ENCODE assay signal across 19 cellular contexts in genomic region chr3:10407361-10407760, GRCh38.
DNase-seq lines count a peak whose midpoint lies in the region; TF ChIP-seq lines count a peak whose summit lies in the region.
"Had no signal": no experiment of that assay in that cellular context is flagged by ENCODE, and none has a peak within 500 bp of the region (broad histone marks: within the 10 kb centered on the region; RNA-seq: fewer than 3 reads in every experiment).

No MANE protein-coding gene starts in this region.

- peaks cover 15% of the 10 kb centered on the region for H3K27me3 Mint-ChIP-seq in nephron progenitor cell (ENCODE audit: low read depth, poor library complexity)
- H3K27me3 Mint-ChIP-seq: CD4-positive, alpha-beta memory T cell had no signal

- no peak overlapping the region for H3K4me2 ChIP-seq in BLaER1
- H3K4me2 ChIP-seq: A549 had no signal

- no peaks in the 10 kb centered on the region for H3K4me1 ChIP-seq in BLaER1
- H3K4me1 ChIP-seq: A549, BE2C, Caco-2, HAP-1 had no signal

- H3K9me3 ChIP-seq in BLaER1: no peaks in the 10 kb centered on the region
- no peaks in the 10 kb centered on the region for H3K9me3 ChIP-seq in WERI-Rb-1 (ENCODE audit: severe bottlenecking)
- H3K9me3 ChIP-seq: A549, BE2C, Caco-2, HAP-1 had no signal

- H3K36me3 Mint-ChIP-seq in nephron progenitor cell (ENCODE audit: low read depth): no peaks in the 10 kb centered on the region
- H3K36me3 Mint-ChIP-seq: CD4-positive, alpha-beta memory T cell had no signal

- no peak overlapping the region for H3K4me3 Mint-ChIP-seq in nephron progenitor cell
- H3K4me3 Mint-ChIP-seq: CD4-positive, alpha-beta memory T cell; HFFc6 had no signal

- H4K20me1 ChIP-seq in BLaER1: no peaks in the 10 kb centered on the region

- H3K27me3 ChIP-seq in BLaER1: no peaks in the 10 kb centered on the region
- no peaks in the 10 kb centered on the region for H3K27me3 ChIP-seq in WERI-Rb-1 (ENCODE audit: insufficient read depth, low read depth, severe bottlenecking)
- H3K27me3 ChIP-seq: BE2C had no signal

- H3K4me1 Mint-ChIP-seq in nephron progenitor cell: peaks cover 12% of the 10 kb centered on the region
- H3K4me1 Mint-ChIP-seq: CD4-positive, alpha-beta memory T cell had no signal

- TF ChIP-seq CTCF in WERI-Rb-1 (IDR thresholded peaks at IDR 0.05; ENCODE audit: low read depth, low read length) (no peak), nephron progenitor cell (IDR thresholded peaks at IDR 0.05) (no peak)

- 0 out of 2 replicates have a peak overlapping the region, but pooled peaks have one; percentile 38 for H3K9ac ChIP-seq in BLaER1

- DNase-seq in WERI-Rb-1 (no peak), nephron progenitor cell (no peak), MV-4-11 (lab: John Stamatoyannopoulos, UW) (no peak), hypothalamus (lab: John Stamatoyannopoulos, UW) (no peak), cerebellum (ENCODE audit: low spot score) (no peak)
- DNase-seq: ACHN; AML-193; BE2C; C1 segment of cervical spinal cord; Caco-2; CD4-positive, alpha-beta memory T cell; DMS153; DND-41; GOT3; HFFc6 had no signal

- H3K4me3 ChIP-seq in BLaER1 (no peak overlapping the region), WERI-Rb-1 (ENCODE audit: low read depth, low read length) (no peak overlapping the region)
- H3K4me3 ChIP-seq: A549, HAP-1 had no signal

- no peaks in the 10 kb centered on the region for H3K9me3 Mint-ChIP-seq in nephron progenitor cell
- H3K9me3 Mint-ChIP-seq: CD4-positive, alpha-beta memory T cell; HFFc6 had no signal

- H3K27ac Mint-ChIP-seq in nephron progenitor cell: peak overlapping the region; percentile 1
- H3K27ac Mint-ChIP-seq: HFFc6 had no signal

- H3K27ac ChIP-seq in BLaER1 (peak overlapping the region; percentile 38; the same call in 1 of the 2 replicates), WERI-Rb-1 (peak overlapping the region; percentile 51)
- H3K27ac ChIP-seq: 22Rv1, A549 had no signal

- peaks cover 94% of the 10 kb centered on the region for H3K36me3 ChIP-seq in BLaER1
- H3K36me3 ChIP-seq in WERI-Rb-1: no peaks in the 10 kb centered on the region
- H3K36me3 ChIP-seq: BE2C, HAP-1 had no signal
